Comparison of ENCODE assay signal across 20 cellular contexts in the genomic region with DNA sequence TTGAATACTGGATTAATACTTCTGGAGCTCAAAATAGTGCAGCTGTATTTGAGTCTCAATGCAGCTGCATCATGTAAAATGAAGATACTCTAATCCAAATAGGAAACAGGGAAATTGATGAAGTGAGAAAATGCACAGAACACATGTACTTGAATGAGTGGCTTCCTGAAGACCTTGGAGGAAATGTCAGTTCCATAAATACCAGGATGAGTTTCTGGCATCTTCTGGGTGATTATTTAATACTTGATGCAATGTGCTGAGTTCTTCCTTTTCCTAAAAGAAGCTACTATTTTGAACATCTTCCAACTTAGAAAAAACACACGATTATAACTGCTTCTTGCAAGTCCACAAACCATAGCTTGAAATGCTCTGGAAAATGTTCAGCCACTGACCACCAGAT.
DNase-seq lines count a peak whose midpoint lies in the region; ATAC-seq and TF ChIP-seq lines count a peak whose summit lies in the region.
"Had no signal": no experiment of that assay in that cellular context is flagged by ENCODE, and none has a peak within 500 bp of the region (broad histone marks: within the 10 kb centered on the region; RNA-seq: fewer than 3 reads in every experiment).

No MANE protein-coding gene starts in this region.

- no peak for TF ChIP-seq EP300 in suprapubic skin (IDR thresholded peaks at IDR 0.05)

- no peak overlapping the region for H3K9ac ChIP-seq in mesenchymal stem cell (ENCODE audit: low read length)
- H3K9ac ChIP-seq: BLaER1 had no signal

- no peak overlapping the region for H2AFZ ChIP-seq in mesenchymal stem cell (ENCODE audit: low read depth, low read length)

- no peak overlapping the region for H2BK15ac ChIP-seq in mesenchymal stem cell (ENCODE audit: low read depth, poor library complexity, severe bottlenecking)

- no CpG with 5 or more reads among the region's 1 CpG for WGBS in mesenchymal stem cell
- WGBS in suprapubic skin: 34% methylated on average over 1 of the region's 1 CpG

- DNase-seq in amniotic epithelial cell (ENCODE audit: low read depth): peak; percentile 32
- peak; percentile 23 for DNase-seq in mesenchymal stem cell
- DNase-seq in suprapubic skin (ENCODE audit: low spot score in 2 of 2): no peak
- no peak for DNase-seq in GM20000 (ENCODE audit: low spot score)
- DNase-seq: 8988T; ACHN; BE2C; Caco-2; Calu3; CD4-positive, alpha-beta T cell; CD8-positive, alpha-beta T cell; DMS53; DMS79; DND-41; EL; GDM1 had no signal

- no peaks in the 10 kb centered on the region for H3K27me3 ChIP-seq in mesenchymal stem cell (ENCODE audit: control insufficient read depth in 1 of 2, insufficient read depth in 1 of 2, low read length in 2 of 2)
- H3K27me3 ChIP-seq in suprapubic skin: no peaks in the 10 kb centered on the region
- H3K27me3 ChIP-seq: BE2C, BLaER1 had no signal

- H3K4me1 ChIP-seq in mesenchymal stem cell (ENCODE audit: control insufficient read depth, insufficient read depth, low read depth, low read length) (no peaks in the 10 kb centered on the region), suprapubic skin (no peaks in the 10 kb centered on the region)
- H3K4me1 ChIP-seq: BE2C, Caco-2 had no signal

- no peak overlapping the region for H2BK120ac ChIP-seq in mesenchymal stem cell (ENCODE audit: low read depth, low read length)

- H2BK12ac ChIP-seq in mesenchymal stem cell (ENCODE audit: low read length in 2 of 2): no peak overlapping the region

- H4K8ac ChIP-seq in mesenchymal stem cell (ENCODE audit: low read length): no peak overlapping the region

- H3K4me3 ChIP-seq in mesenchymal stem cell (ENCODE audit: insufficient read depth in 1 of 2, low read depth in 1 of 2, low read length in 2 of 2): no peak overlapping the region
- H3K4me3 ChIP-seq in suprapubic skin: no peak overlapping the region
- H3K4me3 ChIP-seq: BLaER1, GM12878 had no signal

- H3K27ac ChIP-seq in mesenchymal stem cell (ENCODE audit: low read length, poor library complexity, severe bottlenecking) (no peak overlapping the region), suprapubic skin (no peak overlapping the region)
- H3K27ac ChIP-seq: BLaER1, C4-2B had no signal

- H4K91ac ChIP-seq in mesenchymal stem cell (ENCODE audit: low read length): no peak overlapping the region

- H3K9me3 ChIP-seq in mesenchymal stem cell (ENCODE audit: control insufficient read depth, low read length) (no peaks in the 10 kb centered on the region), suprapubic skin (no peaks in the 10 kb centered on the region)
- H3K9me3 ChIP-seq: BE2C, BLaER1, Caco-2 had no signal

- no peak overlapping the region for H3K4me2 ChIP-seq in mesenchymal stem cell (ENCODE audit: low read length, poor library complexity, severe bottlenecking)
- H3K4me2 ChIP-seq: BLaER1 had no signal

- no peak overlapping the region for H2AK5ac ChIP-seq in mesenchymal stem cell (ENCODE audit: low read length, severe bottlenecking)

- H3K14ac ChIP-seq in mesenchymal stem cell (ENCODE audit: low read length in 2 of 2): no peak overlapping the region

- TF ChIP-seq POLR2A in suprapubic skin (IDR thresholded peaks at IDR 0.05): no peak

- no peak overlapping the region for H3K18ac ChIP-seq in mesenchymal stem cell (ENCODE audit: low read depth in 1 of 2, low read length in 2 of 2)

- H2BK5ac ChIP-seq in mesenchymal stem cell (ENCODE audit: low read depth, low read length, poor library complexity, severe bottlenecking): no peak overlapping the region

- H3K79me1 ChIP-seq in mesenchymal stem cell (replicated peaks; ENCODE audit: low read length, poor library complexity, severe bottlenecking): no peaks in the 10 kb centered on the region

- no peak for ATAC-seq in GM19023 (IDR thresholded peaks at IDR 0.05; ENCODE audit: unreplicated experiment)
- ATAC-seq: CD8-positive, alpha-beta T cell; GM12878 had no signal

- TF ChIP-seq CTCF in suprapubic skin (IDR thresholded peaks at IDR 0.05): no peak
- no peak for TF ChIP-seq CTCF in GM20000 (IDR thresholded peaks at IDR 0.05; ENCODE audit: extremely low read depth, missing control alignments)

- no peak overlapping the region for H3K4ac ChIP-seq in mesenchymal stem cell (ENCODE audit: low read depth in 1 of 2, low read length in 2 of 2)

- H3K36me3 ChIP-seq in mesenchymal stem cell (ENCODE audit: control insufficient read depth in 1 of 2, insufficient read depth in 2 of 2, low read depth in 1 of 2, low read length in 2 of 2) (no peaks in the 10 kb centered on the region), suprapubic skin (no peaks in the 10 kb centered on the region)
- H3K36me3 ChIP-seq: BE2C, BLaER1 had no signal

- no peak overlapping the region for H3K23ac ChIP-seq in mesenchymal stem cell (ENCODE audit: low read length in 2 of 2)

Comparison
In these comparisons a context has a peak if more than half of its experiments do, and no peak if none do; other contexts are left out.
1. DNase-seq: peak in amniotic epithelial cell (single experiment) and mesenchymal stem cell (single experiment); none in suprapubic skin (0 of 2) and GM20000 (single experiment).